ENCODE assay signal across 20 cellular contexts in the genomic region with DNA sequence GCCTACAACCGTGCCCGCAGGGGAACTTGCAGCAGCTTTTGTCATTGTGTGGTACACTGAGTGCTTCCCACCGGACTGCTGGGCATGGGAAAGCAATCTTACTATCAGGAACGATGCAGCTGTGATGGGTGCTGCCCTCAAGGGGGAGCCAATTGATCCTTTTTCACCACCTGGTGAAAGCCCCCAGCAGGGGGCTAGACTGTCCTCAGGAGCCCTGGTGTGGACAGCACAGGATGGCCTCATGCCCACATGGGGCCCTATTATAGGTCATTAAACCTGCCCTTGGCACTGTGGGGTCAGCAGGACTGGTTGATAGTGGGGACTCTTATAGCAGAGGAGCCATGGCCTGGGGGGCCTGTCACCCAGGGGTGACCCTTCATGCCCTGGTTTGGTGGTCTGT.
A peak's percentile ranks its signal among the peaks of the same experiment; 100 is the strongest.
DNase-seq lines count a peak whose midpoint lies in the region; ATAC-seq and TF ChIP-seq lines count a peak whose summit lies in the region.
"Had no signal": no experiment of that assay in that cellular context is flagged by ENCODE, and none has a peak within 500 bp of the region (broad histone marks: within the 10 kb centered on the region; RNA-seq: fewer than 3 reads in every experiment).

No MANE protein-coding gene starts in this region.

- no peak overlapping the region for H2BK15ac ChIP-seq in neuronal stem cell (ENCODE audit: low read length)

- H3K9me3 ChIP-seq in neuronal stem cell (replicated peaks in 1 of 2; ENCODE audit: control insufficient read depth in 2 of 2, insufficient read depth in 1 of 2, low read depth in 1 of 2, low read length in 2 of 2): no peaks in the 10 kb centered on the region
- H3K9me3 ChIP-seq: BLaER1, gastrocnemius medialis, mucosa of descending colon had no signal

- H3K14ac ChIP-seq in neuronal stem cell (ENCODE audit: low read length): no peak overlapping the region

- H3K4me3 ChIP-seq in BJ (ENCODE audit: low read depth, low read length): no peak overlapping the region
- H3K4me3 ChIP-seq in cardiac fibroblast (replicated peaks in 1 of 2; ENCODE audit: low read depth in 2 of 2, low read length in 2 of 2): no peak overlapping the region
- no peak overlapping the region for H3K4me3 ChIP-seq in neuronal stem cell (ENCODE audit: low read length in 2 of 2)
- H3K4me3 ChIP-seq: BLaER1, gastrocnemius medialis, mucosa of descending colon had no signal

- H3K23ac ChIP-seq in neuronal stem cell (ENCODE audit: low read depth, low read length, poor library complexity): no peak overlapping the region

- no peaks in the 10 kb centered on the region for H3K9me3 Mint-ChIP-seq in mesothelial cell of epicardium

- no peak overlapping the region for H4K91ac ChIP-seq in neuronal stem cell (ENCODE audit: low read depth, low read length, poor library complexity)

- H3K4me1 ChIP-seq in neuronal stem cell (ENCODE audit: control insufficient read depth in 2 of 2, insufficient read depth in 1 of 2, low read depth in 1 of 2, low read length in 2 of 2): peaks cover 10 to 21% of the 10 kb centered on the region in 2 donors

- peak overlapping the region; percentile 40 for H2BK5ac ChIP-seq in neuronal stem cell (ENCODE audit: low read length)

- H3K36me3 ChIP-seq in BJ (ENCODE audit: control insufficient read depth, insufficient read depth, low read length): peaks cover 2% of the 10 kb centered on the region
- peaks cover 3 to 35% of the 10 kb centered on the region in 2 donors for H3K36me3 ChIP-seq in neuronal stem cell (replicated peaks in 1 of 2; ENCODE audit: control insufficient read depth in 2 of 2, insufficient read depth in 2 of 2, low read length in 2 of 2)
- H3K36me3 ChIP-seq: BLaER1, gastrocnemius medialis had no signal

- POLR2A ChIA-PET in BJ (lab: Charles Lee): no interaction called here

- peaks cover 43% of the 10 kb centered on the region for H3K4me1 Mint-ChIP-seq in mesothelial cell of epicardium
- H3K4me1 Mint-ChIP-seq: activated CD8-positive, alpha-beta memory T cell treated with anti-CD3 and anti-CD28 coated beads, Interleukin-2, amount 10 ng/mL, durations not matched to agents 7 days and 5 days had no signal

- CTCF ChIA-PET in BJ (lab: Yijun Ruan, JAX): no interaction called here

- TF ChIP-seq CTCF in BJ (IDR thresholded peaks at IDR 0.05; ENCODE audit: insufficient read depth, low read depth, low read length) (0 out of 2 replicates have a peak, but pooled peaks have one; percentile 5), cardiac fibroblast (IDR thresholded peaks at IDR 0.05; ENCODE audit: low read depth, low read length) (peak; percentile 9), mesothelial cell of epicardium (IDR thresholded peaks at IDR 0.05; ENCODE audit: unreplicated experiment) (no peak)

- H4K8ac ChIP-seq in neuronal stem cell (ENCODE audit: low read depth, low read length): peak overlapping the region; percentile 95

- H3K27me3 Mint-ChIP-seq in mesothelial cell of epicardium (ENCODE audit: low read depth): no peaks in the 10 kb centered on the region
- H3K27me3 Mint-ChIP-seq: activated CD8-positive, alpha-beta memory T cell treated with anti-CD3 and anti-CD28 coated beads, Interleukin-2, amount 10 ng/mL, durations not matched to agents 7 days and 5 days had no signal

- H2AFZ ChIP-seq in neuronal stem cell (ENCODE audit: low read length): no peak overlapping the region

- H3K27ac ChIP-seq in neuronal stem cell (replicated peaks; ENCODE audit: low read length): no peak overlapping the region
- H3K27ac ChIP-seq: BLaER1, gastrocnemius medialis had no signal

- no CpG with 5 or more reads among the region's 4 CpGs for WGBS in neuronal stem cell (ENCODE audit: extremely low coverage in 2 of 2, insufficient read length in 2 of 2, insufficient replicate concordance in 1 of 2), 2 donors

- no peak for ATAC-seq in HG03342 (IDR thresholded peaks at IDR 0.05; ENCODE audit: unreplicated experiment)
- ATAC-seq: activated CD8-positive, alpha-beta memory T cell treated with anti-CD3 and anti-CD28 coated beads, Interleukin-2, amount 10 ng/mL, durations not matched to agents 7 days and 5 days; gastrocnemius medialis; left colon; mucosa of descending colon; sciatic nerve had no signal

- H3K18ac ChIP-seq in neuronal stem cell (ENCODE audit: low read length): no peak overlapping the region

- no peak overlapping the region for H2BK120ac ChIP-seq in neuronal stem cell (ENCODE audit: low read depth, low read length)

- H3K27ac Mint-ChIP-seq in mesothelial cell of epicardium: no peak overlapping the region
- H3K27ac Mint-ChIP-seq: activated CD8-positive, alpha-beta memory T cell treated with anti-CD3 and anti-CD28 coated beads, Interleukin-2, amount 10 ng/mL, durations not matched to agents 7 days and 5 days had no signal

- H3K27me3 ChIP-seq in BJ (ENCODE audit: control insufficient read depth, insufficient read depth, low read length) (no peaks in the 10 kb centered on the region), neuronal stem cell (ENCODE audit: control insufficient read depth in 3 of 3, insufficient read depth in 3 of 3, low read depth in 1 of 3, low read length in 3 of 3) (no peaks in the 10 kb centered on the region)
- H3K27me3 ChIP-seq: BLaER1, gastrocnemius medialis had no signal

- H2AK5ac ChIP-seq in neuronal stem cell (ENCODE audit: low read depth, low read length): no peak overlapping the region

- no peak overlapping the region for H2BK12ac ChIP-seq in neuronal stem cell (ENCODE audit: low read length)

- no peak overlapping the region for H3K4me2 ChIP-seq in neuronal stem cell (ENCODE audit: insufficient read depth, low read length, poor library complexity, severe bottlenecking)

- H3K4ac ChIP-seq in neuronal stem cell (ENCODE audit: low read length): no peak overlapping the region

- no peak overlapping the region for H3K9ac ChIP-seq in neuronal stem cell (ENCODE audit: low read depth, low read length, poor library complexity)
- H3K9ac ChIP-seq: BLaER1 had no signal

- H3K79me1 ChIP-seq in neuronal stem cell (ENCODE audit: low read depth, low read length): peaks cover 21% of the 10 kb centered on the region

- H3K36me3 Mint-ChIP-seq in mesothelial cell of epicardium: peaks cover 12% of the 10 kb centered on the region
- H3K36me3 Mint-ChIP-seq: activated CD8-positive, alpha-beta memory T cell treated with anti-CD3 and anti-CD28 coated beads, Interleukin-2, amount 10 ng/mL, durations not matched to agents 7 days and 5 days had no signal

- no peak for DNase-seq in BJ (ENCODE audit: low read depth)
- no peak for DNase-seq in cardiac fibroblast (ENCODE audit: low read depth in 2 of 2)
- DNase-seq in neuronal stem cell (ENCODE audit: low spot score): no peak
- DNase-seq in mesothelial cell of epicardium (ENCODE audit: low spot score in 2 of 2, unreplicated experiment in 2 of 2): no peak
- no peak for DNase-seq in effector CD4-positive, alpha-beta T cell
- DNase-seq: activated CD8-positive, alpha-beta memory T cell treated with anti-CD3 and anti-CD28 coated beads, Interleukin-2, amount 10 ng/mL, durations not matched to agents 7 days and 5 days; DMS 273 treated with DMSO at 0.1 percent for 48 hours; gastrocnemius medialis; Karpas-422; left colon; mucosa of descending colon; NCI-H1436; NCI-H226; occipital lobe; SHP77; stimulated activated CD4-positive, alpha-beta T cell treated with anti-CD3 and anti-CD28 coated beads, Interleukin-1b, Interleukin-23, amount 100 ng/mL, for 48 hours had no signal

- no peak for TF ChIP-seq EP300 in Ishikawa (IDR thresholded peaks at IDR 0.05; ENCODE audit: borderline replicate concordance)

- TF ChIP-seq RAD21 in Ishikawa (IDR thresholded peaks at IDR 0.05; ENCODE audit: low read depth): peak; percentile 24; the same call in 1 of the 2 replicates

- no peak overlapping the region for H3K4me3 Mint-ChIP-seq in mesothelial cell of epicardium
- H3K4me3 Mint-ChIP-seq: activated CD8-positive, alpha-beta memory T cell treated with anti-CD3 and anti-CD28 coated beads, Interleukin-2, amount 10 ng/mL, durations not matched to agents 7 days and 5 days had no signal

TF ChIP-seq in Ishikawa, 13 proteins besides CTCF, POLR2A, EP300 and RAD21:
- TF ChIP-seq CREB1 (IDR thresholded peaks at IDR 0.05; ENCODE audit: low read depth): no peak
- TF ChIP-seq YY1 (IDR thresholded peaks at IDR 0.05; ENCODE audit: low read depth): no peak
- TF ChIP-seq, protein P1, sequence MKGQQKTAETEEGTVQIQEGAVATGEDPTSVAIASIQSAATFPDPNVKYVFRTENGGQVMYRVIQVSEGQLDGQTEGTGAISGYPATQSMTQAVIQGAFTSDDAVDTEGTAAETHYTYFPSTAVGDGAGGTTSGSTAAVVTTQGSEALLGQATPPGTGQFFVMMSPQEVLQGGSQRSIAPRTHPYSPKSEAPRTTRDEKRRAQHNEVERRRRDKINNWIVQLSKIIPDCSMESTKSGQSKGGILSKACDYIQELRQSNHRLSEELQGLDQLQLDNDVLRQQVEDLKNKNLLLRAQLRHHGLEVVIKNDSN (IDR thresholded peaks at IDR 0.05): no peak
- TF ChIP-seq TAF1 (IDR thresholded peaks at IDR 0.05; ENCODE audit: low read depth): no peak
